ENCODE assay signal across 24 cellular contexts in the genomic region with DNA sequence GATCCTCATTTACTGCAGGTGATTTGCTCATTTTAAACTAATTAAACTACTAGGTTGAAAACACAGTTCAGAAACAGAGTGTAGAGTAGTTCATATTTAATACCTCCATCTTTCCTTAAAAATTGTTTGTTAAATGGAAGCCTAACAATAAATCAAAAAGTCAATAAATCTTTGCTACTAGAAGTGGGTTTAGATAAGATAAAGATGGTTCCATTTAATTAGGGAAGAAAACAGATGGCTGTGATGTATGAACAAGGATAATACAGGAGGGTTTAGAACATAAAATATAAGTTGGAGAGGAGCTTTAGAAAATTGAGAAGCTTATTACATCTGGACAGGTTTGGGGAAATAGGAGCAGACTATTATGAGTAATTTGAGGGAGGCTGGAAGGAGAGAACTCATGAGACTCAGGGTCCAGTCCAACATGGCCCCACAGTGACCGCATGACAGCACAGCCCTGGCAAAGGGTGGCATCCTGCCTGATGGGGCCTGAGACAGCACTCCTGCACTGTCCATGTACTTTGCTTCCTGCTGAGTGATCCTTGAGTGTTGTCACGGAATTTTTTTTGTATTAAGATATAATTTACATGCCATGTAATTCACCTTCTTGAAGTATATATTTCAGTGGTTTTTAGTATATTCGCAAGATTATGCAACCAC.
"Had no signal": no experiment of that assay in that cellular context is flagged by ENCODE, and none has a peak within 500 bp of the region (broad histone marks: within the 10 kb centered on the region; RNA-seq: fewer than 3 reads in every experiment).

No MANE protein-coding gene starts in this region.

- H3K36me3 ChIP-seq: SJSA1 had no signal

- H3K9me3 ChIP-seq: SJSA1 had no signal

- H3K27ac ChIP-seq: SJSA1, VCaP had no signal

- H3K4me3 ChIP-seq: SJSA1 had no signal

- H3K4me1 ChIP-seq: SJSA1 had no signal

- DNase-seq: activated CD4-positive, alpha-beta memory T cell treated with anti-CD3 and anti-CD28 coated beads for 36 hours; activated CD4-positive, alpha-beta T cell treated with anti-CD3 and anti-CD28 coated beads, Interleukin-2, amount 10 ng/mL, durations not matched to agents 7 days and 5 days; activated CD4-positive, CD25-positive, alpha-beta regulatory T cell; activated CD8-positive, alpha-beta memory T cell treated with anti-CD3 and anti-CD28 coated beads for 24 hours; activated gamma-delta T cell; activated naive CD4-positive, alpha-beta T cell treated with anti-CD3 and anti-CD28 coated beads for 36 hours; activated T-cell treated with anti-CD3 and anti-CD28 coated beads for 4 hours; activated T-cell treated with anti-CD3 and anti-CD28 coated beads, Interleukin-2, amount 50 U/mL, for 48 hours; amygdala; cortex of kidney; Karpas-422; MM.1S; NCI-H146; NCI-H187 treated with DMSO at 0.1 percent for 48 hours; NCI-H2081 treated with DMSO at 0.1 percent for 48 hours; NCI-H510A treated with DMSO at 0.1 percent for 48 hours; NCI-H774; PC-3; SHP77; T-cell; T-helper 2 cell; T1000 had no signal
